34 cellular contexts compared by ENCODE assay signal in genomic region chrX:2242980-2243379, GRCh38.
"Had no signal": no experiment of that assay in that cellular context is flagged by ENCODE, and none has a peak within 500 bp of the region (broad histone marks: within the 10 kb centered on the region; RNA-seq: fewer than 3 reads in every experiment).

No MANE protein-coding gene starts in this region.

- H3K36me3 ChIP-seq: adrenal gland, brain microvascular endothelial cell, breast epithelium had no signal

- H3K9me3 ChIP-seq: adrenal gland, body of pancreas had no signal

- H3K4me3 ChIP-seq: adrenal gland, body of pancreas, breast epithelium had no signal

- H3K4me3 Mint-ChIP-seq: activated B cell treated with CpG ODN at 0.5 μM for 24 hours; activated CD4-positive, alpha-beta memory T cell treated with anti-CD3 and anti-CD28 coated beads for 36 hours; activated CD4-positive, alpha-beta T cell treated with anti-CD3 and anti-CD28 coated beads, Interleukin-2, amount 10 ng/mL, durations not matched to agents 24 days and 14 days; activated CD8-positive, alpha-beta T cell treated with anti-CD3 and anti-CD28 coated beads for 36 hours; activated naive CD4-positive, alpha-beta T cell treated with anti-CD3 and anti-CD28 coated beads for 36 hours; activated naive CD8-positive, alpha-beta T cell treated with anti-CD3 and anti-CD28 coated beads for 36 hours; activated T-cell treated with anti-CD3 and anti-CD28 coated beads, Interleukin-2, amount 50 U/mL, for 4 hours; activated T-cell treated with anti-CD3 and anti-CD28 coated beads, Interleukin-2, amount 50 U/mL, for 72 hours; activated T-helper 1 cell treated with anti-CD3 and anti-CD28 coated beads, Interleukin-12 subunit alpha, Interleukin-12 subunit beta, Interleukin-2, Interleukin-4 antibody, amounts not matched to agents 30 ng/mL and 10 ng/mL and 1 ng/mL, durations not matched to agents 14 hours and 24 hours and 36 hours; activated T-helper 17 cell treated with anti-CD3 and anti-CD28 coated beads, Interleukin-2, amount 50 U/mL, for 72 hours; T-helper 1 cell treated with Interleukin-12 subunit alpha and Interleukin-12 subunit beta and Interleukin-4 antibody, amounts not matched to agents 30 μg/mL and 1 μg/mL, for 36 hours; T-helper 2 cell treated with Interferon-gamma antibody and Interleukin-4, amounts not matched to agents 5 μg/mL and 100 μg/mL, for 36 hours had no signal

- H3K9me3 Mint-ChIP-seq: activated B cell treated with CpG ODN at 0.5 μM for 24 hours had no signal

- H3K4me1 Mint-ChIP-seq: activated B cell treated with CpG ODN at 0.5 μM for 24 hours; activated CD4-positive, alpha-beta T cell treated with anti-CD3 and anti-CD28 coated beads, Interleukin-2, amount 10 ng/mL, durations not matched to agents 24 days and 14 days; activated naive CD8-positive, alpha-beta T cell treated with anti-CD3 and anti-CD28 coated beads for 36 hours; activated T-helper 17 cell treated with anti-CD3 and anti-CD28 coated beads, Interleukin-2, amount 50 U/mL, for 72 hours had no signal

- H3K27me3 Mint-ChIP-seq: activated B cell treated with CpG ODN at 0.5 μM for 24 hours; activated CD4-positive, alpha-beta memory T cell treated with anti-CD3 and anti-CD28 coated beads for 36 hours; activated CD4-positive, alpha-beta T cell treated with anti-CD3 and anti-CD28 coated beads, Interleukin-2, amount 10 ng/mL, durations not matched to agents 24 days and 14 days; activated CD8-positive, alpha-beta T cell treated with anti-CD3 and anti-CD28 coated beads for 36 hours; activated naive CD8-positive, alpha-beta T cell treated with anti-CD3 and anti-CD28 coated beads for 36 hours; activated T-helper 17 cell treated with anti-CD3 and anti-CD28 coated beads, Interleukin-2, amount 50 U/mL, for 72 hours had no signal

- H3K27ac Mint-ChIP-seq: activated B cell treated with CpG ODN at 0.5 μM for 24 hours; activated CD4-positive, alpha-beta memory T cell treated with anti-CD3 and anti-CD28 coated beads for 36 hours; activated CD4-positive, alpha-beta T cell treated with anti-CD3 and anti-CD28 coated beads, Interleukin-2, amount 10 ng/mL, durations not matched to agents 24 days and 14 days; activated CD8-positive, alpha-beta T cell treated with anti-CD3 and anti-CD28 coated beads for 36 hours; activated naive CD4-positive, alpha-beta T cell treated with anti-CD3 and anti-CD28 coated beads for 36 hours; activated naive CD4-positive, alpha-beta T cell treated with anti-CD3 and anti-CD28 coated beads, Interleukin-2, amount 50 U/mL, for 72 hours; activated naive CD8-positive, alpha-beta T cell treated with anti-CD3 and anti-CD28 coated beads for 36 hours; activated T-cell treated with anti-CD3 and anti-CD28 coated beads, Interleukin-2, amount 50 U/mL, for 72 hours; activated T-helper 1 cell treated with anti-CD3 and anti-CD28 coated beads, Interleukin-12 subunit alpha, Interleukin-12 subunit beta, Interleukin-2, Interleukin-4 antibody, amounts not matched to agents 30 ng/mL and 10 ng/mL and 1 ng/mL, durations not matched to agents 14 hours and 24 hours and 36 hours; activated T-helper 17 cell treated with anti-CD3 and anti-CD28 coated beads, Interleukin-2, amount 50 U/mL, for 72 hours; T-helper 1 cell treated with Interleukin-12 subunit alpha and Interleukin-12 subunit beta and Interleukin-4 antibody, amounts not matched to agents 30 μg/mL and 1 μg/mL, for 36 hours; T-helper 2 cell treated with Interferon-gamma antibody and Interleukin-4, amounts not matched to agents 5 μg/mL and 100 μg/mL, for 36 hours had no signal

- ATAC-seq: activated CD8-positive, alpha-beta T cell treated with anti-CD3 and anti-CD28 coated beads for 36 hours; activated naive CD4-positive, alpha-beta T cell treated with anti-CD3 and anti-CD28 coated beads, Interleukin-2, amount 50 U/mL, for 72 hours; activated T-cell treated with anti-CD3 and anti-CD28 coated beads, Interleukin-2, amount 50 U/mL, for 4 hours; activated T-cell treated with anti-CD3 and anti-CD28 coated beads, Interleukin-2, amount 50 U/mL, for 72 hours; activated T-helper 17 cell treated with anti-CD3 and anti-CD28 coated beads, Interleukin-2, amount 50 U/mL, for 72 hours; body of pancreas had no signal

- H3K4me1 ChIP-seq: adrenal gland, body of pancreas, breast epithelium had no signal

- DNase-seq: activated B cell treated with CpG ODN at 0.5 μM for 24 hours; activated CD4-positive, alpha-beta memory T cell treated with anti-CD3 and anti-CD28 coated beads for 36 hours; activated CD4-positive, alpha-beta T cell treated with anti-CD3 and anti-CD28 coated beads for 4 hours; activated CD4-positive, alpha-beta T cell treated with anti-CD3 and anti-CD28 coated beads, Interleukin-2, amount 10 ng/mL, durations not matched to agents 24 days and 14 days; activated CD4-positive, alpha-beta T cell treated with anti-CD3 and anti-CD28 coated beads, Interleukin-2, amount 50 U/mL, for 1 hour; activated CD4-positive, alpha-beta T cell treated with anti-CD3 and anti-CD28 coated beads, Interleukin-2, amount 50 U/mL, for 4 hours; activated CD4-positive, CD25-positive, alpha-beta regulatory T cell treated with anti-CD3 and anti-CD28 coated beads, Interleukin-2, amount 50 U/mL, for 72 hours; activated CD8-positive, alpha-beta memory T cell treated with anti-CD3 and anti-CD28 coated beads, Interleukin-2, amount 50 U/mL, for 4 hours; activated CD8-positive, alpha-beta T cell treated with anti-CD3 and anti-CD28 coated beads for 36 hours; activated effector memory CD4-positive, alpha-beta T cell treated with anti-CD3 and anti-CD28 coated beads, Interleukin-2, amount 50 U/mL, for 16 hours; activated gamma-delta T cell treated with Interleukin-2 at 50 U/mL for 16 hours; activated naive CD4-positive, alpha-beta T cell; activated naive CD4-positive, alpha-beta T cell treated with anti-CD3 and anti-CD28 coated beads for 36 hours; activated naive CD4-positive, alpha-beta T cell treated with anti-CD3 and anti-CD28 coated beads, Interleukin-2, amount 50 U/mL, for 16 hours; activated naive CD8-positive, alpha-beta T cell treated with anti-CD3 and anti-CD28 coated beads for 36 hours; activated T-cell treated with anti-CD3 and anti-CD28 coated beads for 4 hours; activated T-cell treated with anti-CD3 and anti-CD28 coated beads, Interleukin-2, amount 50 U/mL, for 1 hour; activated T-cell treated with anti-CD3 and anti-CD28 coated beads, Interleukin-2, amount 50 U/mL, for 4 hours; activated T-cell treated with anti-CD3 and anti-CD28 coated beads, Interleukin-2, amount 50 U/mL, for 72 hours; adrenal gland; amniotic stem cell; body of pancreas; brain microvascular endothelial cell; central memory CD4-positive, alpha-beta T cell; T-helper 1 cell; T-helper 2 cell; T-helper 9 cell had no signal

- H3K27me3 ChIP-seq: adrenal gland, body of pancreas, brain microvascular endothelial cell, breast epithelium had no signal

- H3K27ac ChIP-seq: adrenal gland, body of pancreas, brain microvascular endothelial cell, breast epithelium, VCaP had no signal
